ENCODE assay signal across 1 cellular context in the genomic region with DNA sequence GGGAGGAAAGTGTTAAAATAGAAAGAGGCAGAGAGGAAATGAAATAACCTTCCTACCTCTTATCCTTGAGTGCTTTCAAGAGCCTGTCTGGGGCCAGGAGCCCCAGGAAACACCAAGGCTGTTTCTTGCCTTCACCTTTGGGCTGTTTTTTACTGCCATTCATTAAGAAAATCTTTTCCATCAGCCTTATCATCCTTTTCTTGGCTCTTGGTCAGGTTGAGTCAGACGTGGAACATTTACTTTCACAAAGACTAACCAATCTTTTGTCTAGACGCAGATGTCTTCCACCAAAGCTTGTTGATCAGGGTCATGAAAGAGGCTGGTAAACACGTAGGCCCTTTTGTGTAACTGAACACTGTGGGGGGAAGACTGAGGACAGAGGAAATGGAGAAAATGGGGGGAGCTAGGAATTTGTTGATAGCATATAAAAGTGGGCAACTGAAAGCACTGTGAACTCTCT.
TF ChIP-seq lines count a peak whose summit lies in the region.

No MANE protein-coding gene starts in this region.

TF ChIP-seq in GM12878, 131 proteins besides CTCF, POLR2A, EP300 and RAD21 (continued from another document):
- no peak for TF ChIP-seq SKIL (IDR thresholded peaks at IDR 0.05; ENCODE audit: low read depth, poor library complexity, severe bottlenecking)
- peak; percentile 36 to 43; a peak in 2 of 4 replicates for TF ChIP-seq IKZF2 (IDR thresholded peaks at IDR 0.05)
- TF ChIP-seq E2F8 (IDR thresholded peaks at IDR 0.05; ENCODE audit: low read depth, partially characterized antibody): no peak
- no peak for TF ChIP-seq E2F4 (IDR thresholded peaks at IDR 0.05; ENCODE audit: low read depth, low read length)
- TF ChIP-seq ZZZ3 (IDR thresholded peaks at IDR 0.05; ENCODE audit: control insufficient read depth, insufficient read length, low read depth): no peak
- no peak for TF ChIP-seq POLR2AphosphoS5 (IDR thresholded peaks at IDR 0.05; ENCODE audit: low read length)
- TF ChIP-seq HDAC6 (IDR thresholded peaks at IDR 0.05; ENCODE audit: unreplicated experiment): no peak
- peak; percentile 29; the same call in 1 of the 2 replicates for TF ChIP-seq SPI1 (IDR thresholded peaks at IDR 0.05; ENCODE audit: borderline replicate concordance, insufficient read depth, low read depth, low read length)
- TF ChIP-seq CREM (IDR thresholded peaks at IDR 0.05; ENCODE audit: low read depth): no peak
- TF ChIP-seq TAF1 (IDR thresholded peaks at IDR 0.05; ENCODE audit: borderline replicate concordance, low read depth, low read length): no peak
- no peak for TF ChIP-seq POU2F2 (IDR thresholded peaks at IDR 0.05; ENCODE audit: borderline replicate concordance, low read depth, low read length)
TF ChIP-seq in GM12878: peak in this region for 6.
